2 cellular contexts compared by ENCODE assay signal in the genomic region with DNA sequence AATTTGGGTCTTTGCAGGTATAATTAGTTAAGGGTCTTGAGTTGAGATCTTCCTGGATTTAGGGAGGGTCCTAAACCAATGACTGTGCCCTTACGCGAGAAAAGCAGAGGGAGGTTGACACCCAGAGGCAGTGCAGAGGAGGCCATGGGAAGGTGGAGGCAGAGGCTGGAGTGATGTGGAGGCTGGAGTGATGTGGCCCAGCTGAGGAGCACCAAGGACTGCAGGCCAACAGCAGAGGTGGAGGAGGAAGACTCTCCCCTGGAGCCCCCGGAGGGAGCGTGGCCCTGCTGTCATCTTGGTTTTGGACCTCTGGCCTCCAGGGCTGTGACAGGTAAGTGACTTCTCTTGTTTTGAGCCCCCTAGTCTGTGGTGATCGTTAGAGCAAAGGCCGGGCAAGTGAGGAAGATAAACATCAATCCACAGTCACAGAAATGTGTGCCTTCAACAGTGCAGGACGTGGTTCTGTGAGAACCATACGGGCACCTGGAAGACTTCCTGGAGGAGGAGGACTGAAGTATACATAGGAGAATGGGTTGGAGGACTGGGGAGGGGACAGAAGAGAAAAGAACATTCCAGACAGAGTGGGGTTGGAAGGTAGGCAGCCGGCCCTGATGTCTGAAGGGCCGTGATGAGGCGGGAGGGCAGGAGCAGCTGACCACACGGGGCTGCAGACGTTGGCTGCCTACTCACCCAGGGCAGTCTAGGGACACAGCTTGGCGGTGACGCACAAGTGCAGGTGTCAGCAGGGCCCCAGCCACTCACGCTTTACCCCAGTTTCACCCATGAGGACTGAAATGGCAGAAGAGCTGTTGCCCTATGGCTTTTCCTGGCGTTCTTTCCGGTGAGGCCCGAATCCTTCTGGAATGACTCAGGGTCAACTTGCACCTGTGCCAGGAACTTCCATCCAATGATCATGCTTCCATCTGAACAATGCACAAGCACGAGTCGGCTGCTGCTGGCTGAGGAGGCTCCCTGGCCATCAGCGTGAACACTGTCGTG.
A peak's percentile ranks its signal among the peaks of the same experiment; 100 is the strongest.
TF ChIP-seq lines count a peak whose summit lies in the region.

No MANE protein-coding gene starts in this region.

TF ChIP-seq in A549, 52 proteins besides CTCF, POLR2A, EP300 and RAD21:
- TF ChIP-seq FOSB (CRISPR knock-in tag; IDR thresholded peaks at IDR 0.05): no peak
- TF ChIP-seq ZFP36 (IDR thresholded peaks at IDR 0.05; ENCODE audit: borderline replicate concordance, partially characterized antibody): peak; percentile 41

TF ChIP-seq in K562, 482 proteins besides CTCF, POLR2A, EP300 and RAD21:
- TF ChIP-seq ZNF224 (CRISPR knock-in tag; IDR thresholded peaks at IDR 0.05) (no peak), KAT2B (IDR thresholded peaks at IDR 0.05; ENCODE audit: low read depth, low read length) (no peak), FOXJ3 (CRISPR knock-in tag; IDR thresholded peaks at IDR 0.05) (no peak), CBX8 (IDR thresholded peaks at IDR 0.05; ENCODE audit: borderline replicate concordance, extremely low read depth, low read depth, low read length, poor library complexity, severe bottlenecking) (no peak), CCNT2 (IDR thresholded peaks at IDR 0.05; ENCODE audit: borderline replicate concordance, extremely low read depth, insufficient read length, low read depth, low read length) (no peak), ZNF133 (CRISPR knock-in tag; IDR thresholded peaks at IDR 0.05) (no peak), ZFP36 (IDR thresholded peaks at IDR 0.05; ENCODE audit: low read depth, low read length, partially characterized antibody) (peak; percentile 76), WHSC1 (IDR thresholded peaks at IDR 0.05; ENCODE audit: low read length) (no peak), SUPT5H (IDR thresholded peaks at IDR 0.05) (no peak)
